23 cellular contexts compared by ENCODE assay signal in genomic region chr2:15595936-15596335, GRCh38. TPM values are rescaled to one million over a fixed set of nuclear protein-coding genes. Genes with fewer than 3 reads are reported as not detected.
DNase-seq lines count a peak whose midpoint lies in the region; ATAC-seq, FAIRE-seq and TF ChIP-seq lines count a peak whose summit lies in the region.
"Had no signal": no experiment of that assay in that cellular context is flagged by ENCODE, and none has a peak within 500 bp of the region (broad histone marks: within the 10 kb centered on the region; RNA-seq: fewer than 3 reads in every experiment).

No MANE protein-coding gene starts in this region.

- H3K36me3 ChIP-seq in HEK293 (ENCODE audit: control insufficient read depth in 2 of 2, insufficient read depth in 1 of 2, low read length in 2 of 2): peaks cover 58 to 64% of the 10 kb centered on the region in 2 experiments
- H3K36me3 ChIP-seq in K562 (ENCODE audit: control insufficient read depth, insufficient read depth, low read length): peaks cover 66% of the 10 kb centered on the region

- no peaks in the 10 kb centered on the region for H3K9me1 ChIP-seq in K562 (ENCODE audit: control insufficient read depth, insufficient read depth, low read length)

- no peaks in the 10 kb centered on the region for H3K9me3 Mint-ChIP-seq in activated CD4-positive, alpha-beta T cell treated with anti-CD3 and anti-CD28 coated beads for 36 hours (ENCODE audit: low read depth)
- H3K9me3 Mint-ChIP-seq in activated CD4-positive, alpha-beta T cell treated with anti-CD3 and anti-CD28 coated beads, Interleukin-2, amount 10 ng/mL, durations not matched to agents 7 days and 5 days: no peaks in the 10 kb centered on the region
- H3K9me3 Mint-ChIP-seq in neural crest cell: no peaks in the 10 kb centered on the region
- H3K9me3 Mint-ChIP-seq: CD8-positive, alpha-beta T cell had no signal

- WGBS in K562 (ENCODE audit: insufficient coverage, low coverage, missing lambda C conversion rate): 98% methylated on average over 4 of the region's 4 CpGs

- H3K9ac ChIP-seq in K562 (ENCODE audit: insufficient read depth in 1 of 2, low read depth in 2 of 2, low read length in 2 of 2): no peak overlapping the region

- no peak overlapping the region for H3K4me3 ChIP-seq in HEK293 (ENCODE audit: low read depth, low read length)
- H3K4me3 ChIP-seq in K562: no peak overlapping the region
- H3K4me3 ChIP-seq: HAP-1, MG63 had no signal

- H3K27ac ChIP-seq in HEK293 (ENCODE audit: extremely low read depth, low read depth, low read length) (no peak overlapping the region), K562 (ENCODE audit: extremely low read depth, low read depth, low read length) (no peak overlapping the region)
- H3K27ac ChIP-seq: 22Rv1, C4-2B had no signal

- BruUV-seq in K562 (replicated peaks; lab: Mats Ljungman, UMichigan): no TSS peak

- no peaks in the 10 kb centered on the region for H4K20me1 ChIP-seq in K562 (replicated peaks; ENCODE audit: control insufficient read depth, insufficient read depth, low read length)

- peaks cover 62% of the 10 kb centered on the region for H3K79me2 ChIP-seq in K562 (ENCODE audit: control insufficient read depth, insufficient read depth, low read length)

- H3K27me3 ChIP-seq in K562 (ENCODE audit: control insufficient read depth in 2 of 2, insufficient read depth in 2 of 2, low read length in 2 of 2): no peaks in the 10 kb centered on the region
- H3K27me3 ChIP-seq: MG63 had no signal

- TF ChIP-seq RAD21 in K562 (CRISPR knock-in tag; conservative IDR thresholded peaks at IDR 0.05 in 1 of 2, IDR thresholded peaks at IDR 0.05 in 1 of 2): no peak

- POLR2A ChIA-PET in activated CD4-positive, alpha-beta T cell treated with anti-CD3 and anti-CD28 coated beads for 36 hours (lab: Charles Lee): no interaction called here
- POLR2A ChIA-PET in activated CD4-positive, alpha-beta T cell treated with anti-CD3 and anti-CD28 coated beads, Interleukin-2, amount 10 ng/mL, durations not matched to agents 7 days and 5 days (lab: Charles Lee): no interaction called here
- POLR2A ChIA-PET in HEK293 (lab: Yijun Ruan, JAX) (no interaction called here), K562 (lab: Yijun Ruan, JAX) (no interaction called here)

- H3K4me1 ChIP-seq in HEK293 (ENCODE audit: control insufficient read depth, insufficient read depth, low read length) (no peaks in the 10 kb centered on the region), K562 (replicated peaks in 1 of 2; ENCODE audit: control insufficient read depth in 2 of 2, insufficient read depth in 2 of 2, low read length in 2 of 2) (peaks cover 3 to 11% of the 10 kb centered on the region in 2 experiments; a peak in 4 of 5 replicates)

- no peaks in the 10 kb centered on the region for H3K27me3 Mint-ChIP-seq in activated CD4-positive, alpha-beta T cell treated with anti-CD3 and anti-CD28 coated beads for 36 hours
- H3K27me3 Mint-ChIP-seq in activated CD4-positive, alpha-beta T cell treated with anti-CD3 and anti-CD28 coated beads, Interleukin-2, amount 10 ng/mL, durations not matched to agents 7 days and 5 days: no peaks in the 10 kb centered on the region
- H3K27me3 Mint-ChIP-seq in neural crest cell (ENCODE audit: low read depth): no peaks in the 10 kb centered on the region
- H3K27me3 Mint-ChIP-seq: B cell had no signal

- H3K4me1 Mint-ChIP-seq in activated CD4-positive, alpha-beta T cell treated with anti-CD3 and anti-CD28 coated beads for 36 hours: peaks cover 33% of the 10 kb centered on the region
- peaks cover 40% of the 10 kb centered on the region for H3K4me1 Mint-ChIP-seq in activated CD4-positive, alpha-beta T cell treated with anti-CD3 and anti-CD28 coated beads, Interleukin-2, amount 10 ng/mL, durations not matched to agents 7 days and 5 days
- H3K4me1 Mint-ChIP-seq in neural crest cell: peaks cover 24% of the 10 kb centered on the region

- no peak for TF ChIP-seq CTCF in HEK293 (tag by site-specific recombination; IDR thresholded peaks at IDR 0.05)
- TF ChIP-seq CTCF in K562 (IDR thresholded peaks at IDR 0.05 in 2 of 3, conservative IDR thresholded peaks at IDR 0.05 in 1 of 3; ENCODE audit: insufficient read depth in 2 of 3, low read depth in 1 of 3, low read length in 3 of 3): no peak
- TF ChIP-seq CTCF in neural crest cell (conservative IDR thresholded peaks at IDR 0.05): no peak

- no peak for ATAC-seq in activated CD4-positive, alpha-beta T cell treated with anti-CD3 and anti-CD28 coated beads for 36 hours
- ATAC-seq in K562 (no peak), HG03521 (IDR thresholded peaks at IDR 0.05; ENCODE audit: unreplicated experiment) (no peak)
- ATAC-seq: CD8-positive, alpha-beta T cell; PC-3 had no signal

- no peak overlapping the region for H2AFZ ChIP-seq in K562 (ENCODE audit: low read depth, low read length)

- CTCF ChIA-PET in activated CD4-positive, alpha-beta T cell treated with anti-CD3 and anti-CD28 coated beads for 36 hours (lab: Charles Lee): interaction anchor here (1.4 kb wide), 1 partner anchor 19 kb away, joined by 5 read pairs; no protein-coding TSS in a partner anchor
- CTCF ChIA-PET in activated CD4-positive, alpha-beta T cell treated with anti-CD3 and anti-CD28 coated beads, Interleukin-2, amount 10 ng/mL, durations not matched to agents 7 days and 5 days (lab: Charles Lee): no interaction called here
- CTCF ChIA-PET in HEK293 (lab: Yijun Ruan, JAX): no interaction called here
- CTCF ChIA-PET in K562 (lab: Yijun Ruan, JAX; ENCODE audit: low intra/inter-chr PET ratio): no interaction called here

- H3K9me3 ChIP-seq in HEK293 (ENCODE audit: control insufficient read depth, insufficient read depth, low read depth, low read length) (no peaks in the 10 kb centered on the region), K562 (replicated peaks; ENCODE audit: control insufficient read depth, insufficient read depth, low read depth, low read length) (no peaks in the 10 kb centered on the region)
- H3K9me3 ChIP-seq: Caco-2, HAP-1, MG63 had no signal

- H3K27ac Mint-ChIP-seq in activated CD4-positive, alpha-beta T cell treated with anti-CD3 and anti-CD28 coated beads for 36 hours: peak overlapping the region; percentile 9
- no peak overlapping the region for H3K27ac Mint-ChIP-seq in activated CD4-positive, alpha-beta T cell treated with anti-CD3 and anti-CD28 coated beads, Interleukin-2, amount 10 ng/mL, durations not matched to agents 7 days and 5 days
- H3K27ac Mint-ChIP-seq in neural crest cell (ENCODE audit: unreplicated experiment): no peak overlapping the region
- H3K27ac Mint-ChIP-seq: B cell; CD8-positive, alpha-beta T cell had no signal

- H3K4me3 Mint-ChIP-seq in activated CD4-positive, alpha-beta T cell treated with anti-CD3 and anti-CD28 coated beads for 36 hours: no peak overlapping the region
- no peak overlapping the region for H3K4me3 Mint-ChIP-seq in activated CD4-positive, alpha-beta T cell treated with anti-CD3 and anti-CD28 coated beads, Interleukin-2, amount 10 ng/mL, durations not matched to agents 7 days and 5 days
- H3K4me3 Mint-ChIP-seq in neural crest cell: peak overlapping the region; percentile 6
- H3K4me3 Mint-ChIP-seq: B cell; CD8-positive, alpha-beta T cell had no signal

- no peak for TF ChIP-seq EP300 in K562 (IDR thresholded peaks at IDR 0.05; ENCODE audit: low read length)

- no peak overlapping the region for H3K4me2 ChIP-seq in K562 (ENCODE audit: insufficient read depth, low read length)

- no peak for FAIRE-seq in K562 (lab: Jason Lieb, UNC)

- intact Hi-C loops in activated CD4-positive, alpha-beta T cell treated with anti-CD3 and anti-CD28 coated beads for 36 hours (cut with DNase I, micrococcal nuclease): no loop called here
- intact Hi-C loops in K562 (cut with micrococcal nuclease): no loop called here

- no peak for DNase-seq in activated CD4-positive, alpha-beta T cell treated with anti-CD3 and anti-CD28 coated beads for 36 hours
- no peak for DNase-seq in activated CD4-positive, alpha-beta T cell treated with anti-CD3 and anti-CD28 coated beads, Interleukin-2, amount 10 ng/mL, durations not matched to agents 7 days and 5 days
- DNase-seq in K562 (ENCODE audit: extremely low read depth in 1 of 4, low spot score in 3 of 4) (no peak), neural crest cell (ENCODE audit: low read depth, low spot score) (no peak), foreskin melanocyte (no peak)
- DNase-seq: Caco-2; CD8-positive, alpha-beta T cell; GOT3; MG63; NCI-H1105 treated with DMSO at 0.1 percent for 48 hours; NCI-H146; NCI-H1930; NCI-H2107; NCI-H446; NCI-H524 treated with DMSO at 0.1 percent for 48 hours; NCI-H774; PC-3 had no signal

- peaks cover 51% of the 10 kb centered on the region for H3K36me3 Mint-ChIP-seq in activated CD4-positive, alpha-beta T cell treated with anti-CD3 and anti-CD28 coated beads for 36 hours (ENCODE audit: low read depth)
- peaks cover 40% of the 10 kb centered on the region for H3K36me3 Mint-ChIP-seq in activated CD4-positive, alpha-beta T cell treated with anti-CD3 and anti-CD28 coated beads, Interleukin-2, amount 10 ng/mL, durations not matched to agents 7 days and 5 days (ENCODE audit: low read depth)
- H3K36me3 Mint-ChIP-seq in neural crest cell (ENCODE audit: low read depth): peaks cover 7% of the 10 kb centered on the region

- TF ChIP-seq POLR2A in K562 (conservative IDR thresholded peaks at IDR 0.05): no peak

- in situ Hi-C loops in K562 (cut with MboI): loop anchor here (25.0 kb wide), 1 partner anchor 684 kb away; no protein-coding TSS in a partner anchor

RNA-seq across cellular contexts. Expression of gene DDX1, which starts 4.3 kb away (rescaled TPM):
- 10 to 100 TPM; 87.6 to 96.2 TPM for total RNA-seq in activated CD4-positive, alpha-beta T cell treated with anti-CD3 and anti-CD28 coated beads for 36 hours
- total RNA-seq in activated CD4-positive, alpha-beta T cell treated with anti-CD3 and anti-CD28 coated beads, Interleukin-2, amount 10 ng/mL, durations not matched to agents 7 days and 5 days: 10 to 100 TPM; 64.1 to 65.7 TPM
- 46.4 and 156 TPM in 2 replicates for total RNA-seq in K562 (2011; cell fraction: chromatin; rRNA removed; ENCODE audit: low replicate concordance)
- 25.7 and 32.1 TPM in 2 replicates for total RNA-seq in K562 (2011; cell fraction: nucleolus; rRNA removed)
- total RNA-seq in K562 (2011; cell fraction: nucleoplasm; rRNA removed): 53.1 and 62.4 TPM in 2 replicates
- total RNA-seq in K562 (2014; rRNA removed) (116 and 118 TPM in 2 replicates), K562 (2014; rRNA removed; fragmentation: Illumina TruSeq; extraction: Trizol) (277 and 293 TPM in 2 replicates), K562 (2015; rRNA removed; fragmentation: Illumina TruSeq; extraction: Trizol) (212 and 232 TPM in 2 replicates), K562 (2021) (190 and 203 TPM in 2 replicates), neural crest cell (154 and 157 TPM in 2 replicates)
- polyA plus RNA-seq in K562 (2011; rRNA removed) (143 and 249 TPM in 2 replicates), K562 (2014; fragmentation: Illumina TruSeq; extraction: Trizol) (217 and 239 TPM in 2 replicates), K562 (2014; fragmentation: Nextera tagmentation; extraction: Ambion mirVana) (100 to 1,000 TPM; 172 to 265 TPM), K562 (2014; rRNA removed) (176 and 184 TPM in 2 replicates)
- 32.5 and 67.6 TPM in 2 replicates for polyA plus RNA-seq in K562 (2011; cell fraction: cytosol; rRNA removed)
- 41.8 and 80.5 TPM in 2 replicates for polyA plus RNA-seq in K562 (2011; cell fraction: nucleus; rRNA removed)
- 113 and 183 TPM in 2 replicates for polyA plus RNA-seq in K562 (2012)
- polyA minus RNA-seq in K562 (2011; rRNA and poly(A)+ RNA removed): 229 and 258 TPM in 2 replicates
- polyA minus RNA-seq in K562 (2011; cell fraction: cytosol; rRNA and poly(A)+ RNA removed): 54.7 and 90.4 TPM in 2 replicates
- polyA minus RNA-seq in K562 (2011; cell fraction: nucleus; rRNA and poly(A)+ RNA removed): 44.2 and 74.3 TPM in 2 replicates

RNA-seq across cellular contexts. Expression of gene NBAS, which starts 34.8 kb away (rescaled TPM):
- 10 to 100 TPM; 38.1 to 44.3 TPM for total RNA-seq in activated CD4-positive, alpha-beta T cell treated with anti-CD3 and anti-CD28 coated beads for 36 hours
- total RNA-seq in activated CD4-positive, alpha-beta T cell treated with anti-CD3 and anti-CD28 coated beads, Interleukin-2, amount 10 ng/mL, durations not matched to agents 7 days and 5 days: 10 to 100 TPM; 33.0 to 36.5 TPM
- 91.7 and 241 TPM in 2 replicates for total RNA-seq in K562 (2011; cell fraction: chromatin; rRNA removed; ENCODE audit: low replicate concordance)
- total RNA-seq in K562 (2011; cell fraction: nucleolus; rRNA removed): 43.5 and 55.7 TPM in 2 replicates
- 65.8 and 79.2 TPM in 2 replicates for total RNA-seq in K562 (2011; cell fraction: nucleoplasm; rRNA removed)
- total RNA-seq in K562 (2014; rRNA removed) (69.9 and 79.6 TPM in 2 replicates), K562 (2014; rRNA removed; fragmentation: Illumina TruSeq; extraction: Trizol) (90.3 and 91.4 TPM in 2 replicates), K562 (2015; rRNA removed; fragmentation: Illumina TruSeq; extraction: Trizol) (90.1 and 94.4 TPM in 2 replicates), K562 (2021) (91.2 and 95.8 TPM in 2 replicates), neural crest cell (58.7 and 61.6 TPM in 2 replicates)
- polyA plus RNA-seq in K562 (2011; rRNA removed) (55.3 and 56.7 TPM in 2 replicates), K562 (2014; fragmentation: Illumina TruSeq; extraction: Trizol) (63.7 and 70.8 TPM in 2 replicates), K562 (2014; fragmentation: Nextera tagmentation; extraction: Ambion mirVana) (10 to 100 TPM; 15.3 to 33.5 TPM), K562 (2014; rRNA removed) (43.1 and 49.5 TPM in 2 replicates)
- polyA plus RNA-seq in K562 (2011; cell fraction: cytosol; rRNA removed): 40.2 and 57.1 TPM in 2 replicates
- polyA plus RNA-seq in K562 (2011; cell fraction: nucleus; rRNA removed): 61.7 and 63.2 TPM in 2 replicates
- polyA plus RNA-seq in K562 (2012): 55.4 and 126 TPM in 2 replicates
- polyA minus RNA-seq in K562 (2011; rRNA and poly(A)+ RNA removed): 182 and 229 TPM in 2 replicates
- 75.2 and 76.4 TPM in 2 replicates for polyA minus RNA-seq in K562 (2011; cell fraction: cytosol; rRNA and poly(A)+ RNA removed)
- 67.5 and 123 TPM in 2 replicates for polyA minus RNA-seq in K562 (2011; cell fraction: nucleus; rRNA and poly(A)+ RNA removed)
